ENCODE assay signal across 1 cellular context in the genomic region with DNA sequence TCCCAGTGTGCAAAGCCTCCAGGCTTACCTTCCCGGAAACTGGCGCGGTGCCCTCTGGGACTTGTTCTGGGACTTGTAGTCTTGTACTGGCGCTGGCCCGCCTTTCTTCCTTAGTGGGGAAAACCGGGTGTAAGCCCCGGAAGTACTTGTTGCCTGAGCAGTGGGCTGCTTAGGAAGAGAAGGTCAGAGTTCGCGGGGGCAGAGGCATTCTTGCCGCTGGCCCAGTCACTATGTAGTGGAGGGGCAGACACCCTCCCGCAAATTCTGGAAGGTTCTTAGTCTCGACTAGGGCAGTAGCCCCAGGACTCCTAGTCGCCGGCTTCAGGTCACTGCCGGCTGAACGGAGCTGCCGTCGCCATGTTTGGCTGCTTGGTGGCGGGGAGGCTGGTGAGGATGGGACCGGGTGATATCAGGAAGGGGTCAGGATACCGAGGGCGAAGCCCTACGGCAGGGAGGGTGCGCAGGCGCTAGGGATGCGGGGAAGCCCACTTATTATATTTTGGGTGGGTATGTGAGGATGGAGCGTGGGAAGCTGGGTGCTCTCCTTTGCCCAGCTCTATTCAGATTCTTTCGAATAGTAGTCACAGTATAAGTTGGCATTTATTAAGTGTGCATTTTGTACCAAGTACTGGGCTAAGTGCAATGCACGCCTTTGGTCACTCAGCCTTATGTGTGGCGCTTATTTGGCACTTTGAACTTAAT.
TF ChIP-seq lines count a peak whose summit lies in the region.

A gene with protein sequence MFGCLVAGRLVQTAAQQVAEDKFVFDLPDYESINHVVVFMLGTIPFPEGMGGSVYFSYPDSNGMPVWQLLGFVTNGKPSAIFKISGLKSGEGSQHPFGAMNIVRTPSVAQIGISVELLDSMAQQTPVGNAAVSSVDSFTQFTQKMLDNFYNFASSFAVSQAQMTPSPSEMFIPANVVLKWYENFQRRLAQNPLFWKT (plus strand): TSS at position 149 of the 702 bp plus-strand sequence. CDS start 209 bp downstream, at position 358.

TF ChIP-seq in HEK293, 187 proteins besides CTCF, POLR2A, EP300 and RAD21 (continued from another document and continues in another):
- peak; percentile 64 for TF ChIP-seq ZBTB8A (tag by site-specific recombination; IDR thresholded peaks at IDR 0.05)
- TF ChIP-seq SP7 (tag by site-specific recombination; IDR thresholded peaks at IDR 0.05), result 0 out of 2 replicates have a peak, but pooled peaks have one; percentile 40
- TF ChIP-seq, protein P1, sequence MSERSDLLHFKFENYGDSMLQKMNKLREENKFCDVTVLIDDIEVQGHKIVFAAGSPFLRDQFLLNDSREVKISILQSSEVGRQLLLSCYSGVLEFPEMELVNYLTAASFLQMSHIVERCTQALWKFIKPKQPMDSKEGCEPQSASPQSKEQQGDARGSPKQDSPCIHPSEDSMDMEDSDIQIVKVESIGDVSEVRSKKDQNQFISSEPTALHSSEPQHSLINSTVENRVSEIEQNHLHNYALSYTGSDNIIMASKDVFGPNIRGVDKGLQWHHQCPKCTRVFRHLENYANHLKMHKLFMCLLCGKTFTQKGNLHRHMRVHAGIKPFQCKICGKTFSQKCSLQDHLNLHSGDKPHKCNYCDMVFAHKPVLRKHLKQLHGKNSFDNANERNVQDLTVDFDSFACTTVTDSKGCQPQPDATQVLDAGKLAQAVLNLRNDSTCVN (tag by site-specific recombination; optimal IDR thresholded peaks at IDR 0.05), result no peak
- TF ChIP-seq MZF1 (tag by site-specific recombination; IDR thresholded peaks at IDR 0.05; ENCODE audit: borderline replicate concordance), result 0 out of 2 replicates have a peak, but pooled peaks have one; percentile 8
- peak; percentile 84 for TF ChIP-seq SP2 (tag by site-specific recombination; IDR thresholded peaks at IDR 0.05)
- TF ChIP-seq, protein P2, sequence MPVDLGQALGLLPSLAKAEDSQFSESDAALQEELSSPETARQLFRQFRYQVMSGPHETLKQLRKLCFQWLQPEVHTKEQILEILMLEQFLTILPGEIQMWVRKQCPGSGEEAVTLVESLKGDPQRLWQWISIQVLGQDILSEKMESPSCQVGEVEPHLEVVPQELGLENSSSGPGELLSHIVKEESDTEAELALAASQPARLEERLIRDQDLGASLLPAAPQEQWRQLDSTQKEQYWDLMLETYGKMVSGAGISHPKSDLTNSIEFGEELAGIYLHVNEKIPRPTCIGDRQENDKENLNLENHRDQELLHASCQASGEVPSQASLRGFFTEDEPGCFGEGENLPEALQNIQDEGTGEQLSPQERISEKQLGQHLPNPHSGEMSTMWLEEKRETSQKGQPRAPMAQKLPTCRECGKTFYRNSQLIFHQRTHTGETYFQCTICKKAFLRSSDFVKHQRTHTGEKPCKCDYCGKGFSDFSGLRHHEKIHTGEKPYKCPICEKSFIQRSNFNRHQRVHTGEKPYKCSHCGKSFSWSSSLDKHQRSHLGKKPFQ (tag by site-specific recombination; IDR thresholded peaks at IDR 0.05), result no peak
- TF ChIP-seq ZNF830 (tag by site-specific recombination; IDR thresholded peaks at IDR 0.05; ENCODE audit: low read depth), result no peak
- peak; percentile 98 for TF ChIP-seq ZNF76 (tag by site-specific recombination; IDR thresholded peaks at IDR 0.05; ENCODE audit: borderline replicate concordance, low read depth)
- no peak for TF ChIP-seq PRDM6 (tag by site-specific recombination; IDR thresholded peaks at IDR 0.05)
- 0 out of 2 replicates have a peak, but pooled peaks have one; percentile 59 for TF ChIP-seq ZFP37 (tag by site-specific recombination; IDR thresholded peaks at IDR 0.05)
- no peak for TF ChIP-seq ZFP41 (tag by site-specific recombination; IDR thresholded peaks at IDR 0.05; ENCODE audit: borderline replicate concordance)
- no peak for TF ChIP-seq ZSCAN23 (tag by site-specific recombination; IDR thresholded peaks at IDR 0.05)
- TF ChIP-seq ZNF585B (tag by site-specific recombination; IDR thresholded peaks at IDR 0.05), result no peak
- TF ChIP-seq ZNF544 (tag by site-specific recombination; IDR thresholded peaks at IDR 0.05), result no peak
- no peak for TF ChIP-seq ZNF302 (tag by site-specific recombination; IDR thresholded peaks at IDR 0.05; ENCODE audit: low read depth)
- peak; percentile 86 for TF ChIP-seq ZBTB17 (tag by site-specific recombination; IDR thresholded peaks at IDR 0.05)
- peak; percentile 67; the same call in 1 of the 2 replicates for TF ChIP-seq YY2 (tag by site-specific recombination; IDR thresholded peaks at IDR 0.05)
- TF ChIP-seq IKZF3 (tag by site-specific recombination; IDR thresholded peaks at IDR 0.05), result peak; percentile 68
- TF ChIP-seq, protein P3, sequence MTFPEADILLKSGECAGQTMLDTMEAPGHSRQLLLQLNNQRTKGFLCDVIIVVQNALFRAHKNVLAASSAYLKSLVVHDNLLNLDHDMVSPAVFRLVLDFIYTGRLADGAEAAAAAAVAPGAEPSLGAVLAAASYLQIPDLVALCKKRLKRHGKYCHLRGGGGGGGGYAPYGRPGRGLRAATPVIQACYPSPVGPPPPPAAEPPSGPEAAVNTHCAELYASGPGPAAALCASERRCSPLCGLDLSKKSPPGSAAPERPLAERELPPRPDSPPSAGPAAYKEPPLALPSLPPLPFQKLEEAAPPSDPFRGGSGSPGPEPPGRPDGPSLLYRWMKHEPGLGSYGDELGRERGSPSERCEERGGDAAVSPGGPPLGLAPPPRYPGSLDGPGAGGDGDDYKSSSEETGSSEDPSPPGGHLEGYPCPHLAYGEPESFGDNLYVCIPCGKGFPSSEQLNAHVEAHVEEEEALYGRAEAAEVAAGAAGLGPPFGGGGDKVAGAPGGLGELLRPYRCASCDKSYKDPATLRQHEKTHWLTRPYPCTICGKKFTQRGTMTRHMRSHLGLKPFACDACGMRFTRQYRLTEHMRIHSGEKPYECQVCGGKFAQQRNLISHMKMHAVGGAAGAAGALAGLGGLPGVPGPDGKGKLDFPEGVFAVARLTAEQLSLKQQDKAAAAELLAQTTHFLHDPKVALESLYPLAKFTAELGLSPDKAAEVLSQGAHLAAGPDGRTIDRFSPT (tag by site-specific recombination; IDR thresholded peaks at IDR 0.05), result no peak
- 0 out of 2 replicates have a peak, but pooled peaks have one; percentile 33 for TF ChIP-seq ZNF660 (tag by site-specific recombination; IDR thresholded peaks at IDR 0.05)
- peak; percentile 40; the same call in 1 of the 2 replicates for TF ChIP-seq ZBTB20 (tag by site-specific recombination; IDR thresholded peaks at IDR 0.05)
- TF ChIP-seq ZNF155 (tag by site-specific recombination; IDR thresholded peaks at IDR 0.05), result no peak
- no peak for TF ChIP-seq ZNF211 (tag by site-specific recombination; IDR thresholded peaks at IDR 0.05; ENCODE audit: low read depth)
- TF ChIP-seq ZNF677 (tag by site-specific recombination; IDR thresholded peaks at IDR 0.05), result no peak
- TF ChIP-seq ZNF658 (tag by site-specific recombination; IDR thresholded peaks at IDR 0.05), result no peak
- TF ChIP-seq ZNF132 (tag by site-specific recombination; IDR thresholded peaks at IDR 0.05; ENCODE audit: borderline replicate concordance), result no peak
- TF ChIP-seq ZNF654 (tag by site-specific recombination; IDR thresholded peaks at IDR 0.05; ENCODE audit: low read depth), result no peak
- no peak for TF ChIP-seq ZNF514 (tag by site-specific recombination; IDR thresholded peaks at IDR 0.05)
- TF ChIP-seq ZNF23 (tag by site-specific recombination; IDR thresholded peaks at IDR 0.05; ENCODE audit: borderline replicate concordance), result no peak
- no peak for TF ChIP-seq BCL11B (tag by site-specific recombination; IDR thresholded peaks at IDR 0.05; ENCODE audit: low read depth)
- TF ChIP-seq RBAK (tag by site-specific recombination; IDR thresholded peaks at IDR 0.05), result no peak
- no peak for TF ChIP-seq ZNF549 (tag by site-specific recombination; IDR thresholded peaks at IDR 0.05)
- TF ChIP-seq ZNF843 (tag by site-specific recombination; IDR thresholded peaks at IDR 0.05), result no peak
- TF ChIP-seq ZNF629 (tag by site-specific recombination; IDR thresholded peaks at IDR 0.05), result no peak; the same call in 1 of the 2 replicates
- peak; percentile 90 for TF ChIP-seq ZNF335 (tag by site-specific recombination; conservative IDR thresholded peaks at IDR 0.05)
- TF ChIP-seq ZNF37A (tag by site-specific recombination; IDR thresholded peaks at IDR 0.05), result no peak
- 0 out of 2 replicates have a peak, but pooled peaks have one; percentile 53 for TF ChIP-seq ELK4 (IDR thresholded peaks at IDR 0.05; ENCODE audit: borderline replicate concordance, low read depth, low read length)
- no peak for TF ChIP-seq ZNF670 (tag by site-specific recombination; IDR thresholded peaks at IDR 0.05; ENCODE audit: low read depth)
- TF ChIP-seq ZNF19 (tag by site-specific recombination; IDR thresholded peaks at IDR 0.05; ENCODE audit: low read depth), result no peak
- TF ChIP-seq GLIS1 (tag by site-specific recombination; IDR thresholded peaks at IDR 0.05), result no peak
- 0 out of 2 replicates have a peak, but pooled peaks have one; percentile 33 for TF ChIP-seq ZNF324 (tag by site-specific recombination; IDR thresholded peaks at IDR 0.05)
- TF ChIP-seq ZNF280D (tag by site-specific recombination; IDR thresholded peaks at IDR 0.05), result no peak
- no peak for TF ChIP-seq ZNF645 (tag by site-specific recombination; IDR thresholded peaks at IDR 0.05)
- no peak for TF ChIP-seq ZNF26 (tag by site-specific recombination; IDR thresholded peaks at IDR 0.05)
- peak; percentile 72 for TF ChIP-seq PATZ1 (tag by site-specific recombination; IDR thresholded peaks at IDR 0.05)
